In the genomic region with DNA sequence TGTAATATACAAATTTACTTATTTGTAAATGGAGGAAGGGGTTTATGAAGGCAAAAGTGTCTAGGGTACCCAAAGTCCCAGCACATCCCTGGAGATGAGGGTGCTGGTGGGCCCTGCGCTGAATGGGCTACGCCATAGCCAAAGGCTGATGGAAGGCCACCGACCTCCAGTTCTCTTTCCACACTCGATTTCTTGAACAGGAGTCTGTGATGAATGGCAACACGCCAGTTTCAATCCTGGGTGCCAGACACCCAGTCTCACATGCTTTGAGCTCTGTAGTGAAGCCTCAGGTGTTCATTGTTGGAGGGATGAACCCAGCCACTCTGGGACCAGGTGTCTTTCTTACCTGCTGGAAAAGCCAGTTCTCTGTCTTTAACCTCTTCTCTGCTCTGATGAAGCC, we compare ENCODE assay signal across 13 cellular contexts. TPM values are rescaled to one million over a fixed set of nuclear protein-coding genes. Genes with fewer than 3 reads are reported as not detected.
DNase-seq lines count a peak whose midpoint lies in the region; ATAC-seq and TF ChIP-seq lines count a peak whose summit lies in the region.
"Had no signal": no experiment of that assay in that cellular context is flagged by ENCODE, and none has a peak within 500 bp of the region (broad histone marks: within the 10 kb centered on the region; RNA-seq: fewer than 3 reads in every experiment).

No MANE protein-coding gene starts in this region.

- H3K4me3 ChIP-seq in MG63 (peak overlapping the region; percentile 52; the same call in 1 of the 2 replicates), gastroesophageal sphincter (peak overlapping the region; percentile 79 to 83), parathyroid adenoma (ENCODE audit: low read depth, low read length) (peak overlapping the region; percentile 68), OCI-LY7 (ENCODE audit: low read depth, low read length, poor library complexity, severe bottlenecking) (no peak overlapping the region)
- H3K4me3 ChIP-seq: SK-N-MC had no signal

- POLR2A ChIA-PET in OCI-LY7 (lab: Charles Lee), result no interaction called here

- 80 to 89% methylated on average over 1 to 5 of the region's 5 CpGs for WGBS in gastroesophageal sphincter (ENCODE audit: low coverage in 1 of 2), 2 donors

- H3K36me3 Mint-ChIP-seq in osteocyte (ENCODE audit: unreplicated experiment), result no peaks in the 10 kb centered on the region
- H3K36me3 Mint-ChIP-seq in activated T-helper 2 cell treated with anti-CD3 and anti-CD28 coated beads, Interferon-gamma antibody, Interleukin-2, Interleukin-4, amounts not matched to agents 10 μg/mL and 5 μg/mL and 100 μg/mL, durations not matched to agents 14 hours and 24 hours and 36 hours (ENCODE audit: low read depth), result no peaks in the 10 kb centered on the region

- H3K4me1 ChIP-seq in gastroesophageal sphincter (peaks cover 0 to 57% (median 15%) of the 10 kb centered on the region in 3 donors), parathyroid adenoma (no peaks in the 10 kb centered on the region), OCI-LY7 (ENCODE audit: insufficient read depth, low read length, poor library complexity, severe bottlenecking) (no peaks in the 10 kb centered on the region)

- ATAC-seq in gastroesophageal sphincter (no peak), GM18868 (IDR thresholded peaks at IDR 0.05; ENCODE audit: unreplicated experiment) (no peak)

- BruUV-seq in OCI-LY7 (replicated peaks; lab: Mats Ljungman, UMichigan), result no TSS peak

- H3K27me3 ChIP-seq in MG63 (no peaks in the 10 kb centered on the region), gastroesophageal sphincter (no peaks in the 10 kb centered on the region), parathyroid adenoma (ENCODE audit: control insufficient read depth, insufficient read depth, low read length) (no peaks in the 10 kb centered on the region)

- H3K36me3 ChIP-seq in MG63 (no peaks in the 10 kb centered on the region), gastroesophageal sphincter (no peaks in the 10 kb centered on the region), parathyroid adenoma (ENCODE audit: control insufficient read depth, insufficient read depth, low read length) (no peaks in the 10 kb centered on the region), OCI-LY7 (ENCODE audit: insufficient read depth, low read length) (no peaks in the 10 kb centered on the region)

- no peaks in the 10 kb centered on the region for H3K9me2 ChIP-seq in OCI-LY7 (ENCODE audit: insufficient read depth, low read length)

- H3K27ac Mint-ChIP-seq in osteocyte (ENCODE audit: unreplicated experiment), result no peak overlapping the region
- no peak overlapping the region for H3K27ac Mint-ChIP-seq in activated T-helper 2 cell treated with anti-CD3 and anti-CD28 coated beads, Interferon-gamma antibody, Interleukin-2, Interleukin-4, amounts not matched to agents 10 μg/mL and 5 μg/mL and 100 μg/mL, durations not matched to agents 14 hours and 24 hours and 36 hours
- H3K27ac Mint-ChIP-seq: activated CD4-positive, alpha-beta T cell treated with anti-CD3 and anti-CD28 coated beads, Interleukin-2, amount 10 ng/mL, durations not matched to agents 24 days and 14 days had no signal

- no peaks in the 10 kb centered on the region for H3K79me2 ChIP-seq in parathyroid adenoma
- H3K79me2 ChIP-seq in OCI-LY7 (ENCODE audit: insufficient read depth, low read depth, low read length), result no peaks in the 10 kb centered on the region

- H3K9me3 ChIP-seq in MG63 (no peaks in the 10 kb centered on the region), gastroesophageal sphincter (no peaks in the 10 kb centered on the region), parathyroid adenoma (ENCODE audit: control insufficient read depth, low read length) (no peaks in the 10 kb centered on the region), OCI-LY7 (ENCODE audit: low read length) (no peaks in the 10 kb centered on the region)

- DNase-seq in COR-L47 (lab: John Stamatoyannopoulos, UW) (peak; percentile 4), MG63 (no peak), osteocyte (ENCODE audit: extremely low spot score, unreplicated experiment) (no peak), OCI-LY7 (ENCODE audit: low spot score) (no peak)
- no peak for DNase-seq in activated T-helper 2 cell treated with anti-CD3 and anti-CD28 coated beads, Interferon-gamma antibody, Interleukin-2, Interleukin-4, amounts not matched to agents 10 μg/mL and 5 μg/mL and 100 μg/mL, durations not matched to agents 14 hours and 24 hours and 36 hours (ENCODE audit: low spot score)
- DNase-seq: activated CD4-positive, alpha-beta T cell treated with anti-CD3 and anti-CD28 coated beads, Interleukin-2, amount 10 ng/mL, durations not matched to agents 24 days and 14 days; activated naive CD4-positive, alpha-beta T cell treated with Interleukin-2 at 50 U/mL for 16 hours; DND-41; effector memory CD4-positive, alpha-beta T cell had no signal

- TF ChIP-seq CTCF in gastroesophageal sphincter (IDR thresholded peaks at IDR 0.05) (no peak), parathyroid adenoma (IDR thresholded peaks at IDR 0.05) (no peak), osteocyte (IDR thresholded peaks at IDR 0.05) (no peak), OCI-LY7 (conservative IDR thresholded peaks at IDR 0.05; ENCODE audit: low read length) (no peak)

- H3K27me3 Mint-ChIP-seq in osteocyte (ENCODE audit: unreplicated experiment), result peaks cover 55% of the 10 kb centered on the region
- peaks cover 50% of the 10 kb centered on the region for H3K27me3 Mint-ChIP-seq in activated T-helper 2 cell treated with anti-CD3 and anti-CD28 coated beads, Interferon-gamma antibody, Interleukin-2, Interleukin-4, amounts not matched to agents 10 μg/mL and 5 μg/mL and 100 μg/mL, durations not matched to agents 14 hours and 24 hours and 36 hours (ENCODE audit: low read depth)

- TF ChIP-seq POLR2A in gastroesophageal sphincter (IDR thresholded peaks at IDR 0.05), result no peak

- H3K4me1 Mint-ChIP-seq in osteocyte (ENCODE audit: unreplicated experiment), result peaks cover 2% of the 10 kb centered on the region
- peaks cover 2% of the 10 kb centered on the region for H3K4me1 Mint-ChIP-seq in activated T-helper 2 cell treated with anti-CD3 and anti-CD28 coated beads, Interferon-gamma antibody, Interleukin-2, Interleukin-4, amounts not matched to agents 10 μg/mL and 5 μg/mL and 100 μg/mL, durations not matched to agents 14 hours and 24 hours and 36 hours (ENCODE audit: low read depth)
- H3K4me1 Mint-ChIP-seq: activated CD4-positive, alpha-beta T cell treated with anti-CD3 and anti-CD28 coated beads, Interleukin-2, amount 10 ng/mL, durations not matched to agents 24 days and 14 days had no signal

- H3K9me3 Mint-ChIP-seq in osteocyte (ENCODE audit: unreplicated experiment), result no peaks in the 10 kb centered on the region
- no peaks in the 10 kb centered on the region for H3K9me3 Mint-ChIP-seq in activated T-helper 2 cell treated with anti-CD3 and anti-CD28 coated beads, Interferon-gamma antibody, Interleukin-2, Interleukin-4, amounts not matched to agents 10 μg/mL and 5 μg/mL and 100 μg/mL, durations not matched to agents 14 hours and 24 hours and 36 hours
- H3K9me3 Mint-ChIP-seq: activated CD4-positive, alpha-beta T cell treated with anti-CD3 and anti-CD28 coated beads, Interleukin-2, amount 10 ng/mL, durations not matched to agents 24 days and 14 days had no signal

- peak overlapping the region in 1 of 4 donors; percentile 86 for H3K27ac ChIP-seq in gastroesophageal sphincter
- no peak overlapping the region for H3K27ac ChIP-seq in parathyroid adenoma
- H3K27ac ChIP-seq in OCI-LY7 (ENCODE audit: low read depth, low read length, poor library complexity, severe bottlenecking), result no peak overlapping the region
- H3K27ac ChIP-seq: SK-N-MC had no signal

- TF ChIP-seq EP300 in gastroesophageal sphincter (IDR thresholded peaks at IDR 0.05), result no peak

- H3K9ac ChIP-seq in parathyroid adenoma, result no peak overlapping the region

- H2AFZ ChIP-seq in parathyroid adenoma (no peak overlapping the region), OCI-LY7 (ENCODE audit: low read length) (no peak overlapping the region)

- H4K20me1 ChIP-seq in OCI-LY7 (ENCODE audit: insufficient read depth, low read length), result no peaks in the 10 kb centered on the region

- H3K4me2 ChIP-seq in parathyroid adenoma (ENCODE audit: low read length) (peak overlapping the region; percentile 78), OCI-LY7 (ENCODE audit: low read length) (no peak overlapping the region)

- intact Hi-C loops in OCI-LY7 (cut with micrococcal nuclease; ENCODE audit: unreplicated experiment), result no loop called here
- intact Hi-C loops in activated T-helper 2 cell treated with anti-CD3 and anti-CD28 coated beads, Interferon-gamma antibody, Interleukin-2, Interleukin-4, amounts not matched to agents 10 μg/mL and 5 μg/mL and 100 μg/mL, durations not matched to agents 14 hours and 24 hours and 36 hours (cut with micrococcal nuclease), result no loop called here

- CTCF ChIA-PET in OCI-LY7 (lab: Charles Lee; ENCODE audit: unreplicated experiment), result no interaction called here

- H3K4me3 Mint-ChIP-seq in osteocyte (ENCODE audit: unreplicated experiment), result no peak overlapping the region
- H3K4me3 Mint-ChIP-seq in activated T-helper 2 cell treated with anti-CD3 and anti-CD28 coated beads, Interferon-gamma antibody, Interleukin-2, Interleukin-4, amounts not matched to agents 10 μg/mL and 5 μg/mL and 100 μg/mL, durations not matched to agents 14 hours and 24 hours and 36 hours (ENCODE audit: low read depth), result no peak overlapping the region
- H3K4me3 Mint-ChIP-seq: activated CD4-positive, alpha-beta T cell treated with anti-CD3 and anti-CD28 coated beads, Interleukin-2, amount 10 ng/mL, durations not matched to agents 24 days and 14 days had no signal

RNA-seq across cellular contexts. Expression of gene LRMDA, which starts 0.8 kb away (rescaled TPM):
- 1.3 TPM in 1 of 2 replicates, not detected in the other for total RNA-seq in MG63 (2014; rRNA removed; shearing (Covaris generic); ENCODE audit: low replicate concordance)
- total RNA-seq in gastroesophageal sphincter (10 to 100 TPM in 1 of 4 donors, 1 to 10 TPM in 3; 7.3 to 20.1 (median 8.4) TPM), osteocyte (0.19 and 1.3 TPM in 2 replicates), OCI-LY7 (2022) (not detected in 2 replicates)
- not detected in 2 replicates for total RNA-seq in OCI-LY7 (2014; rRNA removed; shearing (Covaris generic))
- total RNA-seq in activated T-helper 2 cell treated with anti-CD3 and anti-CD28 coated beads, Interferon-gamma antibody, Interleukin-2, Interleukin-4, amounts not matched to agents 10 μg/mL and 5 μg/mL and 100 μg/mL, durations not matched to agents 14 hours and 24 hours and 36 hours, result not detected in 2 replicates
- total RNA-seq: activated CD4-positive, alpha-beta T cell treated with anti-CD3 and anti-CD28 coated beads, Interleukin-2, amount 10 ng/mL, durations not matched to agents 24 days and 14 days had no signal

RNA-seq across cellular contexts. Expression of gene ZNF503, which starts 30.6 kb away (rescaled TPM):
- 6.2 and 8.8 TPM in 2 replicates for total RNA-seq in MG63 (2014; rRNA removed; shearing (Covaris generic); ENCODE audit: low replicate concordance)
- total RNA-seq in gastroesophageal sphincter (10 to 100 TPM; 27.3 to 83.7 (median 43.4) TPM), osteocyte (38.5 and 42.1 TPM in 2 replicates), OCI-LY7 (2022) (not detected in 2 replicates)
- total RNA-seq in OCI-LY7 (2014; rRNA removed; shearing (Covaris generic)), result not detected in 2 replicates
- 0.30 and 0.34 TPM in 2 replicates for total RNA-seq in activated T-helper 2 cell treated with anti-CD3 and anti-CD28 coated beads, Interferon-gamma antibody, Interleukin-2, Interleukin-4, amounts not matched to agents 10 μg/mL and 5 μg/mL and 100 μg/mL, durations not matched to agents 14 hours and 24 hours and 36 hours
